In the genomic region with DNA sequence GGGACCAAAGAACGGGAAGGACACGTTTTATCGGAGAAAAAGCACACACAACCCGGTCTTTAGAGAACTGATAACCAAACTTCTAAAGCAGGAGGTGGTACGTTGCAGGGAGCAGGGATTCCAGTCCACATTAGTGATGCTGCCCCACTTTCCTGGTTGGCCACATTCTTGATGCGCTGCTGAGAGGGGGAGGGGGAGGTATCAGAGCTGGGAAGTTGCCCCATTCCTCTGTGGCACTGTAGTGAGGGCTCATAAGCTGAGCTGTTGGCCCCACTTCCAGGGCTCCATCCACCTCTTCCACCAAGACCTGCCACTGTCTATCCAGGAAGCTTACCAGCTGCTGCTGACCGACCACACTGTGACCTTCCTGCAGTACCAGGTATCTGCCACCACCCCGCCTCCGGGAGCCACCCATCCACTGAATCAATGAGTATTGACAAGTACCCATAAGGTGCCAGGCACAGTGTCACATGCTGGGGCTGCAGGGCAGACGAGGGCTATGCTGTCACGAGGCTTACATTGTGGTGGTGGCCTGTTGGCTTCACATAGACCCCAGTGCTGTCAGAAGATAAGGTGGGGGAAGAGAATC, we compare ENCODE assay signal across 8 cellular contexts. TPM values are rescaled to one million over a fixed set of nuclear protein-coding genes. Genes with fewer than 3 reads are reported as not detected.
DNase-seq lines count a peak whose midpoint lies in the region; ATAC-seq and TF ChIP-seq lines count a peak whose summit lies in the region.

No MANE protein-coding gene starts in this region.

- DNase-seq in SK-N-SH (peak; percentile 66), fibroblast of mammary gland (ENCODE audit: low read depth) (no peak), psoas muscle (no peak), putamen (ENCODE audit: low spot score) (no peak)
- DNase-seq in activated CD4-positive, alpha-beta T cell treated with anti-CD3 and anti-CD28 coated beads for 4 hours, result peak; percentile 28 to 39
- no peak for DNase-seq in effector CD8-positive, alpha-beta T cell (lab: John Stamatoyannopoulos, UW)

- CTCF ChIA-PET in SK-N-SH (lab: Yijun Ruan, JAX), result interaction anchor here (0.7 to 4.2 kb wide), 23 partner anchors 10 to 403 kb away, joined by 3 to 37 read pairs (median 6); a partner anchor contains a TSS

- no peak overlapping the region for H3K27ac ChIP-seq in SK-N-SH (ENCODE audit: low read depth in 2 of 2, low read length in 1 of 2)
- no peak overlapping the region for H3K27ac ChIP-seq in psoas muscle

- POLR2A ChIA-PET in SK-N-SH (lab: Yijun Ruan, JAX), result interaction anchor here (0.5 to 1.6 kb wide), 5 partner anchors 8 to 981 kb away, joined by 3 to 24 read pairs (median 4); a partner anchor contains a TSS

- H3K9me2 ChIP-seq in SK-N-SH, result no peaks in the 10 kb centered on the region

- H3K9ac ChIP-seq in SK-N-SH, result peak overlapping the region; percentile 69

- peaks cover 2% of the 10 kb centered on the region for H3F3A ChIP-seq in SK-N-SH (replicated peaks; ENCODE audit: insufficient read depth)

- H2AFZ ChIP-seq in SK-N-SH (ENCODE audit: low read depth), result peak overlapping the region; percentile 80

- ATAC-seq in SK-N-SH treated with all-trans-retinoic acid at 6 μM for 48 hours, result no peak
- ATAC-seq in psoas muscle, result no peak
- no peak for ATAC-seq in HG03139 (IDR thresholded peaks at IDR 0.05; ENCODE audit: unreplicated experiment)

- peaks cover 18% of the 10 kb centered on the region for H4K20me1 ChIP-seq in SK-N-SH (ENCODE audit: insufficient read depth)

- H3K27me3 ChIP-seq in SK-N-SH (ENCODE audit: insufficient read depth), result no peaks in the 10 kb centered on the region
- no peaks in the 10 kb centered on the region for H3K27me3 ChIP-seq in psoas muscle (ENCODE audit: insufficient read depth in 3 of 3, low read length in 2 of 3)

- peaks cover 10 to 16% of the 10 kb centered on the region in 2 experiments for H3K36me3 ChIP-seq in SK-N-SH (replicated peaks in 1 of 2; ENCODE audit: control insufficient read depth in 1 of 2, insufficient read depth in 2 of 2, low read length in 1 of 2)
- H3K36me3 ChIP-seq in psoas muscle (ENCODE audit: insufficient read depth in 1 of 2, low read depth in 1 of 2), result peaks cover 2 to 46% of the 10 kb centered on the region in 2 donors

- no peak for TF ChIP-seq EP300 in SK-N-SH (IDR thresholded peaks at IDR 0.05; ENCODE audit: borderline replicate concordance in 1 of 2, low read depth in 1 of 2, low read length in 1 of 2)

- 42% methylated on average over 11 of the region's 11 CpGs for WGBS in SK-N-SH (ENCODE audit: low lambda C conversion rate)
- 36 to 38% (median 38%) methylated on average over 10 to 11 of the region's 11 CpGs for WGBS in psoas muscle, 3 donors

- H3K4me3 ChIP-seq in SK-N-SH (ENCODE audit: low read depth in 2 of 2, low read length in 1 of 2) (peak overlapping the region; percentile 81 to 98), fibroblast of mammary gland (ENCODE audit: control insufficient read depth, low read depth, low read length) (peak overlapping the region; percentile 66), psoas muscle (peak overlapping the region; percentile 98)

- no peak for TF ChIP-seq RAD21 in SK-N-SH (IDR thresholded peaks at IDR 0.05; ENCODE audit: low read length)

- intact Hi-C loops in psoas muscle (cut with DNase I), result loop anchor here (5.0 kb wide), 3 partner anchors 60 to 195 kb away; a partner anchor contains a TSS

- peak overlapping the region; percentile 98 for H3K4me2 ChIP-seq in SK-N-SH

- peaks cover 24% of the 10 kb centered on the region; the same call in 1 of the 2 replicates for H3K79me2 ChIP-seq in SK-N-SH (ENCODE audit: insufficient read depth)

- H3K4me1 ChIP-seq in SK-N-SH (ENCODE audit: control insufficient read depth in 1 of 2, insufficient read depth in 2 of 2, low read depth in 1 of 2, low read length in 1 of 2) (peaks cover 0 to 24% of the 10 kb centered on the region in 2 experiments; a peak in 1 of 4 replicates), psoas muscle (peaks cover 26% of the 10 kb centered on the region)

- TF ChIP-seq CTCF in SK-N-SH (IDR thresholded peaks at IDR 0.05) (no peak; the same call in 1 of the 2 replicates), fibroblast of mammary gland (conservative IDR thresholded peaks at IDR 0.05; ENCODE audit: control insufficient read depth, insufficient read depth, low read depth, low read length) (no peak), psoas muscle (IDR thresholded peaks at IDR 0.05) (no peak)

- no peaks in the 10 kb centered on the region for H3K9me3 ChIP-seq in SK-N-SH
- no peaks in the 10 kb centered on the region for H3K9me3 ChIP-seq in psoas muscle

TF ChIP-seq in SK-N-SH, 30 proteins besides CTCF, POLR2A, EP300 and RAD21 (continues in another document):
- no peak for TF ChIP-seq SMC3 (IDR thresholded peaks at IDR 0.05; ENCODE audit: low read depth, low read length)
- TF ChIP-seq, protein P1, sequence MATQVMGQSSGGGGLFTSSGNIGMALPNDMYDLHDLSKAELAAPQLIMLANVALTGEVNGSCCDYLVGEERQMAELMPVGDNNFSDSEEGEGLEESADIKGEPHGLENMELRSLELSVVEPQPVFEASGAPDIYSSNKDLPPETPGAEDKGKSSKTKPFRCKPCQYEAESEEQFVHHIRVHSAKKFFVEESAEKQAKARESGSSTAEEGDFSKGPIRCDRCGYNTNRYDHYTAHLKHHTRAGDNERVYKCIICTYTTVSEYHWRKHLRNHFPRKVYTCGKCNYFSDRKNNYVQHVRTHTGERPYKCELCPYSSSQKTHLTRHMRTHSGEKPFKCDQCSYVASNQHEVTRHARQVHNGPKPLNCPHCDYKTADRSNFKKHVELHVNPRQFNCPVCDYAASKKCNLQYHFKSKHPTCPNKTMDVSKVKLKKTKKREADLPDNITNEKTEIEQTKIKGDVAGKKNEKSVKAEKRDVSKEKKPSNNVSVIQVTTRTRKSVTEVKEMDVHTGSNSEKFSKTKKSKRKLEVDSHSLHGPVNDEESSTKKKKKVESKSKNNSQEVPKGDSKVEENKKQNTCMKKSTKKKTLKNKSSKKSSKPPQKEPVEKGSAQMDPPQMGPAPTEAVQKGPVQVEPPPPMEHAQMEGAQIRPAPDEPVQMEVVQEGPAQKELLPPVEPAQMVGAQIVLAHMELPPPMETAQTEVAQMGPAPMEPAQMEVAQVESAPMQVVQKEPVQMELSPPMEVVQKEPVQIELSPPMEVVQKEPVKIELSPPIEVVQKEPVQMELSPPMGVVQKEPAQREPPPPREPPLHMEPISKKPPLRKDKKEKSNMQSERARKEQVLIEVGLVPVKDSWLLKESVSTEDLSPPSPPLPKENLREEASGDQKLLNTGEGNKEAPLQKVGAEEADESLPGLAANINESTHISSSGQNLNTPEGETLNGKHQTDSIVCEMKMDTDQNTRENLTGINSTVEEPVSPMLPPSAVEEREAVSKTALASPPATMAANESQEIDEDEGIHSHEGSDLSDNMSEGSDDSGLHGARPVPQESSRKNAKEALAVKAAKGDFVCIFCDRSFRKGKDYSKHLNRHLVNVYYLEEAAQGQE (IDR thresholded peaks at IDR 0.05; ENCODE audit: low read depth, low read length), result no peak
- TF ChIP-seq RCOR1 (IDR thresholded peaks at IDR 0.05; ENCODE audit: low read length), result no peak
- TF ChIP-seq POLR2AphosphoS5 (IDR thresholded peaks at IDR 0.05; ENCODE audit: low read depth, low read length), result no peak
- TF ChIP-seq RXRA (IDR thresholded peaks at IDR 0.05; ENCODE audit: borderline replicate concordance, low read depth), result no peak

TF ChIP-seq in SK-N-SH treated with all-trans-retinoic acid at 6 μM for 48 hours, 23 proteins besides CTCF, POLR2A, EP300 and RAD21 (continues in another document):
- TF ChIP-seq, protein P2, sequence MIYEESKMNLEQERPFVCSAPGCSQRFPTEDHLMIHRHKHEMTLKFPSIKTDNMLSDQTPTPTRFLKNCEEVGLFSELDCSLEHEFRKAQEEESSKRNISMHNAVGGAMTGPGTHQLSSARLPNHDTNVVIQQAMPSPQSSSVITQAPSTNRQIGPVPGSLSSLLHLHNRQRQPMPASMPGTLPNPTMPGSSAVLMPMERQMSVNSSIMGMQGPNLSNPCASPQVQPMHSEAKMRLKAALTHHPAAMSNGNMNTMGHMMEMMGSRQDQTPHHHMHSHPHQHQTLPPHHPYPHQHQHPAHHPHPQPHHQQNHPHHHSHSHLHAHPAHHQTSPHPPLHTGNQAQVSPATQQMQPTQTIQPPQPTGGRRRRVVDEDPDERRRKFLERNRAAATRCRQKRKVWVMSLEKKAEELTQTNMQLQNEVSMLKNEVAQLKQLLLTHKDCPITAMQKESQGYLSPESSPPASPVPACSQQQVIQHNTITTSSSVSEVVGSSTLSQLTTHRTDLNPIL (CRISPR knock-in tag; IDR thresholded peaks at IDR 0.05; ENCODE audit: low read depth), result no peak
- TF ChIP-seq, protein P3, sequence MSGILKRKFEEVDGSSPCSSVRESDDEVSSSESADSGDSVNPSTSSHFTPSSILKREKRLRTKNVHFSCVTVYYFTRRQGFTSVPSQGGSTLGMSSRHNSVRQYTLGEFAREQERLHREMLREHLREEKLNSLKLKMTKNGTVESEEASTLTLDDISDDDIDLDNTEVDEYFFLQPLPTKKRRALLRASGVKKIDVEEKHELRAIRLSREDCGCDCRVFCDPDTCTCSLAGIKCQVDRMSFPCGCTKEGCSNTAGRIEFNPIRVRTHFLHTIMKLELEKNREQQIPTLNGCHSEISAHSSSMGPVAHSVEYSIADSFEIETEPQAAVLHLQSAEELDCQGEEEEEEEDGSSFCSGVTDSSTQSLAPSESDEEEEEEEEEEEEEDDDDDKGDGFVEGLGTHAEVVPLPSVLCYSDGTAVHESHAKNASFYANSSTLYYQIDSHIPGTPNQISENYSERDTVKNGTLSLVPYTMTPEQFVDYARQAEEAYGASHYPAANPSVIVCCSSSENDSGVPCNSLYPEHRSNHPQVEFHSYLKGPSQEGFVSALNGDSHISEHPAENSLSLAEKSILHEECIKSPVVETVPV (CRISPR knock-in tag; IDR thresholded peaks at IDR 0.05), result no peak
- TF ChIP-seq GLIS3 (CRISPR knock-in tag; IDR thresholded peaks at IDR 0.05), result no peak
- TF ChIP-seq ZNF8 (CRISPR knock-in tag; IDR thresholded peaks at IDR 0.05), result no peak
- TF ChIP-seq ZC3H10 (CRISPR knock-in tag; IDR thresholded peaks at IDR 0.05), result no peak
- TF ChIP-seq ZNF565 (CRISPR knock-in tag; conservative IDR thresholded peaks at IDR 0.05; ENCODE audit: low read depth), result no peak

RNA-seq across cellular contexts. Expression of a gene that starts 1.0 kb away (rescaled TPM):
- polyA plus RNA-seq in SK-N-SH (2012; rRNA removed) (29.8 and 37.7 TPM in 2 replicates), psoas muscle (10 to 100 TPM; 10.1 to 14.9 (median 11.3) TPM)
- 14.2 and 21.1 TPM in 2 replicates for polyA plus RNA-seq in SK-N-SH (2012; cell fraction: cytosol; rRNA removed)
- 85.0 and 113 TPM in 2 replicates for polyA plus RNA-seq in SK-N-SH (2012; cell fraction: nucleus; rRNA removed)
- 1 to 10 TPM; 5.7 to 9.7 (median 8.2) TPM for total RNA-seq in psoas muscle

RNA-seq across cellular contexts. Expression of a gene that starts 2.0 kb away (rescaled TPM):
- 5.2 and 6.5 TPM in 2 replicates for polyA plus RNA-seq in SK-N-SH (2012; rRNA removed)
- polyA plus RNA-seq in SK-N-SH (2012; cell fraction: cytosol; rRNA removed), result 2.3 and 4.5 TPM in 2 replicates
- polyA plus RNA-seq in SK-N-SH (2012; cell fraction: nucleus; rRNA removed), result 18.8 and 32.9 TPM in 2 replicates
- 10 to 100 TPM; 26.3 to 33.5 (median 28.3) TPM for total RNA-seq in psoas muscle
- 10 to 100 TPM in 1 of 3 donors, 1 to 10 TPM in 2; 8.2 to 11.0 (median 8.9) TPM for polyA plus RNA-seq in psoas muscle

RNA-seq across cellular contexts. Expression of a gene that starts 8.1 kb away (rescaled TPM):
- 4.4 and 6.7 TPM in 2 replicates for polyA plus RNA-seq in SK-N-SH (2012; rRNA removed)
- 1.7 and 3.1 TPM in 2 replicates for polyA plus RNA-seq in SK-N-SH (2012; cell fraction: cytosol; rRNA removed)
- 14.0 and 23.1 TPM in 2 replicates for polyA plus RNA-seq in SK-N-SH (2012; cell fraction: nucleus; rRNA removed)
- 1 to 10 TPM; 1.4 to 3.3 (median 1.5) TPM for total RNA-seq in psoas muscle
- polyA plus RNA-seq in psoas muscle, result 1 to 10 TPM; 1.4 to 1.9 (median 1.4) TPM

Comparison
In these comparisons a context has a peak if more than half of its experiments do, and no peak if none do; other contexts are left out.
1. DNase-seq: peak in SK-N-SH (single experiment) and activated CD4-positive, alpha-beta T cell treated with anti-CD3 and anti-CD28 coated beads for 4 hours (2 of 2); none in fibroblast of mammary gland (single experiment), psoas muscle (0 of 2), effector CD8-positive, alpha-beta T cell (single experiment) and putamen (single experiment).
2. Peak in every context shown above with its lines, with median percentiles within 50 percentile points of each other: H3K4me3 ChIP-seq.